Comparison of ENCODE assay signal across 26 cellular contexts in genomic region chr7:141481971-141482370, GRCh38.
"Had no signal": no experiment of that assay in that cellular context is flagged by ENCODE, and none has a peak within 500 bp of the region (broad histone marks: within the 10 kb centered on the region; RNA-seq: fewer than 3 reads in every experiment).

No MANE protein-coding gene starts in this region.

- H3K9me3 ChIP-seq: esophagus squamous epithelium, gastroesophageal sphincter, heart right ventricle, left lung had no signal

- H3K4me3 ChIP-seq: coronary artery, dorsolateral prefrontal cortex, esophagus squamous epithelium, gastroesophageal sphincter, heart right ventricle, left lung, lung had no signal

- H3K27ac ChIP-seq: coronary artery, dorsolateral prefrontal cortex, epithelial cell of prostate, esophagus squamous epithelium, gastroesophageal sphincter, heart right ventricle, left lung had no signal

- ATAC-seq: esophagus mucosa; gastroesophageal sphincter; heart right ventricle; left cardiac atrium; left lung; left ventricle myocardium superior; naive thymus-derived CD4-positive, alpha-beta T cell had no signal

- FAIRE-seq: colon, endometrium, islet of Langerhans, keratinocyte had no signal

- H3K4me1 ChIP-seq: esophagus squamous epithelium, gastroesophageal sphincter, left lung had no signal

- H3K27me3 ChIP-seq: dorsolateral prefrontal cortex, gastroesophageal sphincter, heart right ventricle, left lung had no signal

- H3K36me3 ChIP-seq: esophagus squamous epithelium, gastroesophageal sphincter, heart right ventricle, left lung had no signal

- DNase-seq: dermis blood vessel endothelial cell; dorsolateral prefrontal cortex; effector CD4-positive, alpha-beta T cell; effector memory CD4-positive, alpha-beta T cell; erythroblast; esophagus squamous epithelium; foreskin fibroblast; foreskin melanocyte; heart right ventricle; hippocampal formation; left cardiac atrium; left lung; left ventricle myocardium superior; mammary epithelial cell; mesendoderm; midbrain; naive thymus-derived CD4-positive, alpha-beta T cell had no signal
